In genomic region chr19:1528596-1529429, GRCh38 we compare ENCODE assay signal across 23 cellular contexts. TPM values are rescaled to one million over a fixed set of nuclear protein-coding genes. Genes with fewer than 3 reads are reported as not detected.
"Had no signal": no experiment of that assay in that cellular context is flagged by ENCODE, and none has a peak within 500 bp of the region (broad histone marks: within the 10 kb centered on the region; RNA-seq: fewer than 3 reads in every experiment).

No MANE protein-coding gene starts in this region.

- H3K27ac ChIP-seq: KMS-11, RWPE1 had no signal

- H3K4me2 ChIP-seq: KMS-11, SK-N-SH had no signal

- ATAC-seq: PC-3 had no signal

- H3K9me3 ChIP-seq: SK-N-SH had no signal

- DNase-seq: IMR-90, Kasumi-1, MM.1S, NCI-H1092 treated with DMSO at 0.1 percent for 48 hours, NCI-H1436, NCI-H187, NCI-H2029, NCI-H2081 treated with DMSO at 0.1 percent for 48 hours, NCI-H2171, NCI-H226, NCI-H446, NCI-H510A, NCI-H524 treated with DMSO at 0.1 percent for 48 hours, NCI-H69, NCI-H774, PC-3, SHP77, SK-N-SH had no signal

- H3K9me2 ChIP-seq: SK-N-SH had no signal

RNA-seq across cellular contexts. Expression of gene PLK5, which starts 4.9 kb away (rescaled TPM):
- total RNA-seq: HT-29, IMR-90, M059J, PC-3, SK-MEL-5 had no signal
- polyA plus RNA-seq: IMR-90, SK-N-SH had no signal
